In the genomic region with DNA sequence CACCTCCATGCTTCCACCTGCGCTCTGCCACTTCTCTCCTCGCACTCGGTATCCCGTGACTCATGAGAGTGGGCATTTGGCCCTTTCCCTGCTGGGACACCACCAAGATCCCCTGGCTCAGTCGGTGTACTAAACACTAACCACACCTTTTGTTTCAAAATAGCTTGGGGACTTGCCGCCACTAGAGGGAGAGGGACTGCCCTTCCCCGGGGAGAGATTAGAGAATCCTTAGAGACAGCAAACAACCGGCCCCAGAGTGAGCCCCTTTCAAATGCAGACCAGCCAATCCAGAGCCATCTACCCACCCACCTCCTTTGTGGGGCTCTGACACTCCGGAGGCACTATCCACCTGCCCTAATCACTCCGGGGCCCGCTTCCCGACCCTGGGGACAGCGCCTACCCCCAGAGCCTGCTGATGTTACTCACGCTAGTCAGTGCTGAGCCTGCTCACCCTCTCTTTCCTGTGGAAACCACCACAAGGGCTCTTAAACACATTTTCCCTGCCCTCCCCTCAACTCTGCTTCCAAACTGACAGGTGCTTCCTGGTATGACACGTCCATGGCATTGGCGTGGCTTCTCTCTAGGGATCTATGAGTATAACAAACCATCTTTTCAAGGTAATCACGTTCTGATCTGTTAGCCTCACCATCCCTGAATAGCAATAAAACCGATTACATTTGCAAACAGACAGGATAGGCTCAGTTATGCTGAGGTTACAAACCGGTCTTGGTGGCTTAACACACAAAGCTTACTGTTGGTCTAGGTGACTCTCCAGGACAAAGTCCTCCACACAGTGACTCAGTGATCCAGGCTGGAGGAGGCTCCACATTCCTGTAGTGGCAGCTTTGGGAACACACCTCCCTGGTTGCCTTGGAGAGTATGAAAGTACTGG, we compare ENCODE assay signal across 9 cellular contexts.
DNase-seq lines count a peak whose midpoint lies in the region; ATAC-seq and TF ChIP-seq lines count a peak whose summit lies in the region.
"Had no signal": no experiment of that assay in that cellular context is flagged by ENCODE, and none has a peak within 500 bp of the region (broad histone marks: within the 10 kb centered on the region; RNA-seq: fewer than 3 reads in every experiment).

No MANE protein-coding gene starts in this region.

- CTCF ChIA-PET in Calu3 (lab: Charles Lee), result interaction anchor here (0.7 to 1.3 kb wide), 2 partner anchors 23 to 1067 kb away, joined by 3 to 6 read pairs; no protein-coding TSS in a partner anchor
- CTCF ChIA-PET in HCT116 (lab: Charles Lee), result interaction anchor here (1.0 kb wide), 1 partner anchor 739 kb away, joined by 3 read pairs; no protein-coding TSS in a partner anchor

- DNase-seq in Calu3 (peak; percentile 50), HCT116 (ENCODE audit: low read depth, low spot score) (no peak), NCI-H345 treated with DMSO at 0.1 percent for 48 hours (lab: John Stamatoyannopoulos, UW; ENCODE audit: unreplicated experiment) (peak; percentile 89), transverse colon (peak; percentile 35), hypothalamus (lab: John Stamatoyannopoulos, UW) (no peak)
- DNase-seq in activated T-helper 1 cell treated with anti-CD3 and anti-CD28 coated beads, Interleukin-12 subunit alpha, Interleukin-12 subunit beta, Interleukin-2, Interleukin-4 antibody, amounts not matched to agents 30 ng/mL and 10 ng/mL and 1 ng/mL, durations not matched to agents 14 hours and 24 hours and 36 hours (ENCODE audit: low spot score), result no peak

- no peaks in the 10 kb centered on the region for H4K20me1 ChIP-seq in HCT116 (ENCODE audit: insufficient read depth)

- H2AFZ ChIP-seq in HCT116 (ENCODE audit: low read depth, low read length, poor library complexity, severe bottlenecking), result peak overlapping the region; percentile 86
- H2AFZ ChIP-seq: parathyroid adenoma had no signal

- no peak overlapping the region for H3K4me3 ChIP-seq in HCT116 (replicated peaks in 1 of 2; ENCODE audit: low read depth in 1 of 2, low read length in 2 of 2)
- H3K4me3 ChIP-seq in iPS-18a (ENCODE audit: low read length), result peak overlapping the region; percentile 16
- no peak overlapping the region for H3K4me3 ChIP-seq in transverse colon

- no peak for TF ChIP-seq EP300 in transverse colon (IDR thresholded peaks at IDR 0.05; ENCODE audit: low read depth)

- H3K9me3 Mint-ChIP-seq in Calu3 (ENCODE audit: low read depth, unreplicated experiment), result no peaks in the 10 kb centered on the region
- peaks cover 6% of the 10 kb centered on the region for H3K9me3 Mint-ChIP-seq in activated T-helper 1 cell treated with anti-CD3 and anti-CD28 coated beads, Interleukin-12 subunit alpha, Interleukin-12 subunit beta, Interleukin-2, Interleukin-4 antibody, amounts not matched to agents 30 ng/mL and 10 ng/mL and 1 ng/mL, durations not matched to agents 14 hours and 24 hours and 36 hours

- peak overlapping the region; percentile 44 for H3K4me3 Mint-ChIP-seq in Calu3 (ENCODE audit: low read depth, unreplicated experiment)
- peak overlapping the region; percentile 31 for H3K4me3 Mint-ChIP-seq in activated T-helper 1 cell treated with anti-CD3 and anti-CD28 coated beads, Interleukin-12 subunit alpha, Interleukin-12 subunit beta, Interleukin-2, Interleukin-4 antibody, amounts not matched to agents 30 ng/mL and 10 ng/mL and 1 ng/mL, durations not matched to agents 14 hours and 24 hours and 36 hours

- in situ Hi-C loops in transverse colon (cut with MboI; ENCODE audit: low pct_ligation_motif_present in 1 of 4, low pct_unique_long_range_greater_than_20kb in 1 of 4, low sequenced_read_pairs in 3 of 4), result no loop called here

- POLR2A ChIA-PET in HCT116 (lab: Charles Lee), result no interaction called here

- intact Hi-C loops in Calu3 (cut with micrococcal nuclease; ENCODE audit: unreplicated experiment) (no loop called here), HCT116 (cut with micrococcal nuclease) (loop anchor here (10.0 kb wide), 1 partner anchor 348 kb away; no protein-coding TSS in a partner anchor), transverse colon (cut with DNase I; ENCODE audit: low total_unique reads) (no loop called here)
- intact Hi-C loops in activated T-helper 1 cell treated with anti-CD3 and anti-CD28 coated beads, Interleukin-12 subunit alpha, Interleukin-12 subunit beta, Interleukin-2, Interleukin-4 antibody, amounts not matched to agents 30 ng/mL and 10 ng/mL and 1 ng/mL, durations not matched to agents 14 hours and 24 hours and 36 hours (cut with micrococcal nuclease), result loop anchor here (10.0 kb wide), 1 partner anchor 348 kb away; no protein-coding TSS in a partner anchor

- TF ChIP-seq CTCF in Calu3 (IDR thresholded peaks at IDR 0.05; ENCODE audit: unreplicated experiment), result no peak
- TF ChIP-seq CTCF in HCT116 (IDR thresholded peaks at IDR 0.05 in 2 of 3, conservative IDR thresholded peaks at IDR 0.05 in 1 of 3; ENCODE audit: borderline replicate concordance in 1 of 3, insufficient read depth in 1 of 3, low read depth in 2 of 3, low read length in 2 of 3), result peak; percentile 40 to 76 (median 71); a peak in 5 of 6 replicates
- TF ChIP-seq CTCF in transverse colon (IDR thresholded peaks at IDR 0.05), result peak; percentile 9 to 39 (median 30)

- BruUV-seq in Calu3 (replicated peaks; lab: Mats Ljungman, UMichigan), result no TSS peak
- BruUV-seq in HCT116 (replicated peaks; lab: Mats Ljungman, UMichigan), result no TSS peak

- TF ChIP-seq POLR2A in HCT116 (IDR thresholded peaks at IDR 0.05; ENCODE audit: borderline replicate concordance, extremely low read depth, insufficient read depth, insufficient read length) (no peak), transverse colon (IDR thresholded peaks at IDR 0.05) (no peak)

- peaks cover 19% of the 10 kb centered on the region for H3K4me1 Mint-ChIP-seq in Calu3 (ENCODE audit: low read depth, unreplicated experiment)
- H3K4me1 Mint-ChIP-seq in activated T-helper 1 cell treated with anti-CD3 and anti-CD28 coated beads, Interleukin-12 subunit alpha, Interleukin-12 subunit beta, Interleukin-2, Interleukin-4 antibody, amounts not matched to agents 30 ng/mL and 10 ng/mL and 1 ng/mL, durations not matched to agents 14 hours and 24 hours and 36 hours (ENCODE audit: low read depth), result peaks cover 11% of the 10 kb centered on the region

- H3K27me3 Mint-ChIP-seq in Calu3 (ENCODE audit: unreplicated experiment), result no peaks in the 10 kb centered on the region
- H3K27me3 Mint-ChIP-seq in activated T-helper 1 cell treated with anti-CD3 and anti-CD28 coated beads, Interleukin-12 subunit alpha, Interleukin-12 subunit beta, Interleukin-2, Interleukin-4 antibody, amounts not matched to agents 30 ng/mL and 10 ng/mL and 1 ng/mL, durations not matched to agents 14 hours and 24 hours and 36 hours (ENCODE audit: insufficient read depth), result peaks cover 15% of the 10 kb centered on the region

- H3K27me3 ChIP-seq in HCT116 (ENCODE audit: insufficient read depth, low read length) (no peaks in the 10 kb centered on the region), iPS-18a (ENCODE audit: control insufficient read depth, insufficient read depth, low read length) (peaks cover 43% of the 10 kb centered on the region), transverse colon (peaks cover 9% of the 10 kb centered on the region)

- H3K27ac ChIP-seq in HCT116 (ENCODE audit: low read depth, low read length), result no peak overlapping the region
- H3K27ac ChIP-seq in iPS-18a (ENCODE audit: low read length), result no peak overlapping the region
- H3K27ac ChIP-seq in transverse colon, result no peak overlapping the region
- H3K27ac ChIP-seq: parathyroid adenoma had no signal

- RAD21 ChIA-PET in HCT116 (lab: Charles Lee; ENCODE audit: low non-redundant PET in 1 of 2, low total read pairs in 2 of 2, uncharacterized antibody in 2 of 2, unreplicated experiment in 2 of 2), result no interaction called here

- peak; percentile 48 for TF ChIP-seq RAD21 in HCT116 (IDR thresholded peaks at IDR 0.05; ENCODE audit: low read depth)

- peak overlapping the region; percentile 75 for H3K27ac Mint-ChIP-seq in Calu3 (ENCODE audit: unreplicated experiment)
- H3K27ac Mint-ChIP-seq in activated T-helper 1 cell treated with anti-CD3 and anti-CD28 coated beads, Interleukin-12 subunit alpha, Interleukin-12 subunit beta, Interleukin-2, Interleukin-4 antibody, amounts not matched to agents 30 ng/mL and 10 ng/mL and 1 ng/mL, durations not matched to agents 14 hours and 24 hours and 36 hours, result no peak overlapping the region

- WGBS in transverse colon (ENCODE audit: low coverage in 1 of 2), 2 donors, result 31 to 40% methylated on average over 1 to 19 of the region's 19 CpGs

- H3K4me1 ChIP-seq in HCT116 (ENCODE audit: control insufficient read depth in 1 of 2, insufficient read depth in 2 of 2, low read length in 2 of 2) (peaks cover 0 to 14% of the 10 kb centered on the region in 2 experiments; a peak in 2 of 4 replicates), iPS-18a (ENCODE audit: control insufficient read depth, low read depth, low read length) (peaks cover 3% of the 10 kb centered on the region), transverse colon (peaks cover 4 to 20% (median 13%) of the 10 kb centered on the region in 4 donors)
- H3K4me1 ChIP-seq: parathyroid adenoma had no signal

- ATAC-seq in HCT116 (peak; percentile 93), GM19351 (IDR thresholded peaks at IDR 0.05; ENCODE audit: unreplicated experiment) (no peak)

- no peaks in the 10 kb centered on the region for H3K9me2 ChIP-seq in HCT116 (ENCODE audit: insufficient read depth)

- H3K79me2 ChIP-seq in HCT116 (ENCODE audit: insufficient read depth, low read length), result no peaks in the 10 kb centered on the region
- H3K79me2 ChIP-seq: parathyroid adenoma had no signal

- H3K9me3 ChIP-seq in HCT116 (ENCODE audit: control insufficient read depth in 1 of 2, insufficient read depth in 1 of 2, low read depth in 1 of 2, low read length in 2 of 2) (no peaks in the 10 kb centered on the region), iPS-18a (ENCODE audit: control insufficient read depth, low read depth, low read length) (no peaks in the 10 kb centered on the region), transverse colon (no peaks in the 10 kb centered on the region)

- H3K36me3 ChIP-seq in HCT116 (ENCODE audit: control insufficient read depth in 1 of 2, insufficient read depth in 2 of 2, low read length in 2 of 2) (no peaks in the 10 kb centered on the region), iPS-18a (ENCODE audit: control insufficient read depth, low read depth, low read length) (no peaks in the 10 kb centered on the region), transverse colon (no peaks in the 10 kb centered on the region)

- H3K9ac ChIP-seq in HCT116 (ENCODE audit: low read length), result no peak overlapping the region
- H3K9ac ChIP-seq in iPS-18a (ENCODE audit: low read length), result no peak overlapping the region
- H3K9ac ChIP-seq: parathyroid adenoma had no signal

- H3K4me2 ChIP-seq in HCT116 (ENCODE audit: low read length), result peak overlapping the region; percentile 27; the same call in 1 of the 2 replicates

- no peaks in the 10 kb centered on the region for H3K36me3 Mint-ChIP-seq in Calu3 (ENCODE audit: insufficient read depth, unreplicated experiment)
- no peaks in the 10 kb centered on the region for H3K36me3 Mint-ChIP-seq in activated T-helper 1 cell treated with anti-CD3 and anti-CD28 coated beads, Interleukin-12 subunit alpha, Interleukin-12 subunit beta, Interleukin-2, Interleukin-4 antibody, amounts not matched to agents 30 ng/mL and 10 ng/mL and 1 ng/mL, durations not matched to agents 14 hours and 24 hours and 36 hours (ENCODE audit: low read depth)

TF ChIP-seq in HCT116, 20 proteins besides CTCF, POLR2A, EP300 and RAD21 (continues in another document):
- TF ChIP-seq FOSL1 (IDR thresholded peaks at IDR 0.05; ENCODE audit: low read depth), result no peak

Comparison
In these comparisons a context has a peak if more than half of its experiments do, and no peak if none do; other contexts are left out.
1. DNase-seq: peak in Calu3 (single experiment), NCI-H345 treated with DMSO at 0.1 percent for 48 hours (single experiment) and transverse colon (single experiment); none in HCT116 (single experiment), activated T-helper 1 cell treated with anti-CD3 and anti-CD28 coated beads, Interleukin-12 subunit alpha, Interleukin-12 subunit beta, Interleukin-2, Interleukin-4 antibody, amounts not matched to agents 30 ng/mL and 10 ng/mL and 1 ng/mL, durations not matched to agents 14 hours and 24 hours and 36 hours (single experiment) and hypothalamus (0 of 51).
2. intact Hi-C loops: an anchor here in HCT116 (10.0 kb wide) and activated T-helper 1 cell treated with anti-CD3 and anti-CD28 coated beads, Interleukin-12 subunit alpha, Interleukin-12 subunit beta, Interleukin-2, Interleukin-4 antibody, amounts not matched to agents 30 ng/mL and 10 ng/mL and 1 ng/mL, durations not matched to agents 14 hours and 24 hours and 36 hours (10.0 kb wide); none called in Calu3 and transverse colon.